Comparison of ENCODE assay signal across 8 cellular contexts in the genomic region with DNA sequence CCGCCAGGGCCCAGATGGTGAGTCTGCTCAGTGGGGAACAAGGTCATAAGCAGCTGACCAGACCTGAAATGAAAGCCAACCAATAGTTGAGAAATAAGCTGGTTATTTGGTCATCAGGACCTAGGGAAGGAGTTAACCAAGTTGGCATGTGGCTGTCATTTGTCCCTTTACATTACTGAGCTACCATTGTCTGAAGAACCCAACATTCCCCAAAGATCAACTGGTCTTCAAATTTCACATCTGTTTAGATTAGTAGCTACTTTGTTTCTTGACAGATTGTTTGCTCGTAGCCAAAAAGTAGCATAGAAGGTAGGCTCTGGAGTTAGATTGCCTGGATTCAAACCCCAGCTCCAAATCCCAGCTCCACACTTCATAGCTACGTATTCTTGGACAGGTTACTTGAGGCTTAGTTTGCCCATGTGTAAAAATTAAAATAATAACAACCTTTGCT. TPM values are rescaled to one million over a fixed set of nuclear protein-coding genes. Genes with fewer than 3 reads are reported as not detected.
DNase-seq lines count a peak whose midpoint lies in the region; ATAC-seq, FAIRE-seq and TF ChIP-seq lines count a peak whose summit lies in the region.

No MANE protein-coding gene starts in this region.

- H3K27me3 ChIP-seq in stomach smooth muscle (ENCODE audit: control insufficient read depth in 1 of 2, insufficient read depth in 2 of 2, low read length in 2 of 2): no peaks in the 10 kb centered on the region

- H3K9me3 ChIP-seq in kidney (ENCODE audit: control insufficient read depth in 1 of 2, low read length in 2 of 2) (no peaks in the 10 kb centered on the region), stomach smooth muscle (ENCODE audit: control insufficient read depth in 2 of 2, low read length in 2 of 2) (no peaks in the 10 kb centered on the region)

- H3K27ac ChIP-seq in kidney (ENCODE audit: low read depth in 2 of 2, low read length in 2 of 2) (peak overlapping the region in 1 of 2 donors; percentile 41), stomach smooth muscle (ENCODE audit: low read length) (peak overlapping the region; percentile 46)

- peak overlapping the region; percentile 89 for H3K4me3 Mint-ChIP-seq in activated CD4-positive, alpha-beta T cell treated with anti-CD3 and anti-CD28 coated beads for 36 hours

- no peak for ATAC-seq in activated CD4-positive, alpha-beta T cell treated with anti-CD3 and anti-CD28 coated beads for 36 hours
- ATAC-seq in activated naive CD4-positive, alpha-beta T cell treated with anti-CD3 and anti-CD28 coated beads, Interleukin-2, amount 50 U/mL, for 72 hours: no peak
- ATAC-seq in HG03457 (IDR thresholded peaks at IDR 0.05; ENCODE audit: unreplicated experiment): no peak

- peaks cover 46% of the 10 kb centered on the region for H3K4me1 Mint-ChIP-seq in activated CD4-positive, alpha-beta T cell treated with anti-CD3 and anti-CD28 coated beads for 36 hours

- TF ChIP-seq POLR2A in erythroblast (IDR thresholded peaks at IDR 0.05; ENCODE audit: low read length): no peak

- no peak for DNase-seq in activated CD4-positive, alpha-beta T cell treated with anti-CD3 and anti-CD28 coated beads for 36 hours
- no peak for DNase-seq in activated CD4-positive, alpha-beta T cell treated with anti-CD3 and anti-CD28 coated beads for 1 hour
- no peak for DNase-seq in activated naive CD4-positive, alpha-beta T cell treated with anti-CD3 and anti-CD28 coated beads, Interleukin-2, amount 50 U/mL, for 72 hours (ENCODE audit: low spot score in 2 of 2)
- DNase-seq in kidney (no peak), erythroblast (lab: John Stamatoyannopoulos, UW) (no peak), HK-2 (ENCODE audit: unreplicated experiment) (no peak)

- no peak for TF ChIP-seq CTCF in kidney (IDR thresholded peaks at IDR 0.05; ENCODE audit: borderline replicate concordance, extremely low read depth, insufficient read depth)

- H3K27ac Mint-ChIP-seq in activated CD4-positive, alpha-beta T cell treated with anti-CD3 and anti-CD28 coated beads for 36 hours: peak overlapping the region; percentile 97
- peak overlapping the region; percentile 34 to 87 for H3K27ac Mint-ChIP-seq in activated naive CD4-positive, alpha-beta T cell treated with anti-CD3 and anti-CD28 coated beads, Interleukin-2, amount 50 U/mL, for 72 hours

- CTCF ChIA-PET in activated CD4-positive, alpha-beta T cell treated with anti-CD3 and anti-CD28 coated beads for 36 hours (lab: Charles Lee): interaction anchor here (0.6 to 15.4 kb wide), 9 partner anchors 8 to 190 kb away, joined by 3 to 658 read pairs (median 5); a partner anchor contains a TSS

- H3K4me3 ChIP-seq in kidney (ENCODE audit: low read length in 2 of 2) (peak overlapping the region in 1 of 2 donors; percentile 64), stomach smooth muscle (ENCODE audit: low read length in 2 of 2) (peak overlapping the region; percentile 54 to 76)

- H3K4me1 ChIP-seq in kidney (ENCODE audit: control insufficient read depth in 1 of 2, insufficient read depth in 1 of 2, low read depth in 1 of 2, low read length in 2 of 2) (peaks cover 7 to 14% of the 10 kb centered on the region in 2 donors), stomach smooth muscle (ENCODE audit: control insufficient read depth, insufficient read depth, low read length) (peaks cover 20% of the 10 kb centered on the region)

- no peak for FAIRE-seq in kidney (lab: Jason Lieb, UNC)

- H3K36me3 ChIP-seq in kidney (ENCODE audit: control insufficient read depth in 1 of 2, insufficient read depth in 2 of 2, low read length in 2 of 2) (peaks cover 5 to 10% of the 10 kb centered on the region in 2 donors), stomach smooth muscle (ENCODE audit: control insufficient read depth in 2 of 2, insufficient read depth in 2 of 2, low read length in 2 of 2) (peaks cover 1 to 8% of the 10 kb centered on the region in 2 donors)

- intact Hi-C loops in activated CD4-positive, alpha-beta T cell treated with anti-CD3 and anti-CD28 coated beads for 36 hours (cut with DNase I, micrococcal nuclease): loop anchor here (5.0 to 10.0 kb wide), 3 partner anchors 284 to 934 kb away; a partner anchor contains a TSS
- intact Hi-C loops in kidney (cut with DNase I): no loop called here

- H3K9ac ChIP-seq in kidney (ENCODE audit: low read length in 2 of 2): peak overlapping the region; percentile 63 to 87
- H3K9ac ChIP-seq in stomach smooth muscle (ENCODE audit: low read length in 2 of 2): peak overlapping the region; percentile 84 to 86

- H3K27me3 Mint-ChIP-seq in activated CD4-positive, alpha-beta T cell treated with anti-CD3 and anti-CD28 coated beads for 36 hours: no peaks in the 10 kb centered on the region

- H3K9me3 Mint-ChIP-seq in activated CD4-positive, alpha-beta T cell treated with anti-CD3 and anti-CD28 coated beads for 36 hours (ENCODE audit: low read depth): no peaks in the 10 kb centered on the region
- H3K9me3 Mint-ChIP-seq in activated naive CD4-positive, alpha-beta T cell treated with anti-CD3 and anti-CD28 coated beads, Interleukin-2, amount 50 U/mL, for 72 hours: no peaks in the 10 kb centered on the region

- POLR2A ChIA-PET in activated CD4-positive, alpha-beta T cell treated with anti-CD3 and anti-CD28 coated beads for 36 hours (lab: Charles Lee): interaction anchor here (0.6 to 2.3 kb wide), 5 partner anchors 10 to 45 kb away, joined by 3 to 10 read pairs (median 6); a partner anchor contains a TSS

- peaks cover 27% of the 10 kb centered on the region for H3K36me3 Mint-ChIP-seq in activated CD4-positive, alpha-beta T cell treated with anti-CD3 and anti-CD28 coated beads for 36 hours (ENCODE audit: low read depth)
- peaks cover 0 to 9% of the 10 kb centered on the region in 2 donors for H3K36me3 Mint-ChIP-seq in activated naive CD4-positive, alpha-beta T cell treated with anti-CD3 and anti-CD28 coated beads, Interleukin-2, amount 50 U/mL, for 72 hours

RNA-seq across cellular contexts. Expression of a gene that starts 1.0 kb away (rescaled TPM):
- total RNA-seq in activated CD4-positive, alpha-beta T cell treated with anti-CD3 and anti-CD28 coated beads for 36 hours: 10 to 100 TPM; 18.1 to 19.0 TPM
- total RNA-seq in activated naive CD4-positive, alpha-beta T cell treated with anti-CD3 and anti-CD28 coated beads, Interleukin-2, amount 50 U/mL, for 72 hours: 10 to 100 TPM; 19.4 to 39.7 TPM
- total RNA-seq in kidney: 20.0 TPM
- polyA plus RNA-seq in kidney (ENCODE audit: insufficient read depth, low read depth, low replicate concordance): 28.2 TPM

RNA-seq across cellular contexts. Expression of a gene that starts 2.0 kb away (rescaled TPM):
- total RNA-seq in activated CD4-positive, alpha-beta T cell treated with anti-CD3 and anti-CD28 coated beads for 36 hours: 1 to 10 TPM; 1.9 to 2.1 TPM
- 1 to 10 TPM; 4.1 to 7.4 TPM for total RNA-seq in activated naive CD4-positive, alpha-beta T cell treated with anti-CD3 and anti-CD28 coated beads, Interleukin-2, amount 50 U/mL, for 72 hours
- 1.2 TPM for total RNA-seq in kidney
- polyA plus RNA-seq in kidney (ENCODE audit: insufficient read depth, low read depth, low replicate concordance): 6.0 TPM

RNA-seq across cellular contexts. Expression of a gene that starts 6.6 kb away (rescaled TPM):
- 100 to 1,000 TPM; 517 to 569 TPM for total RNA-seq in activated CD4-positive, alpha-beta T cell treated with anti-CD3 and anti-CD28 coated beads for 36 hours
- 100 to 1,000 TPM; 569 to 658 TPM for total RNA-seq in activated naive CD4-positive, alpha-beta T cell treated with anti-CD3 and anti-CD28 coated beads, Interleukin-2, amount 50 U/mL, for 72 hours
- total RNA-seq in kidney: 295 TPM
- 183 TPM for polyA plus RNA-seq in kidney (ENCODE audit: insufficient read depth, low read depth, low replicate concordance)

RNA-seq across cellular contexts. Expression of a gene that starts 19.7 kb away (rescaled TPM):
- not detected for total RNA-seq in activated CD4-positive, alpha-beta T cell treated with anti-CD3 and anti-CD28 coated beads for 36 hours
- total RNA-seq in activated naive CD4-positive, alpha-beta T cell treated with anti-CD3 and anti-CD28 coated beads, Interleukin-2, amount 50 U/mL, for 72 hours: not detected
- 3.5 TPM for total RNA-seq in kidney
- 325 TPM for polyA plus RNA-seq in kidney (ENCODE audit: insufficient read depth, low read depth, low replicate concordance)

RNA-seq across cellular contexts. Expression of a gene that starts 23.6 kb away (rescaled TPM):
- total RNA-seq in activated CD4-positive, alpha-beta T cell treated with anti-CD3 and anti-CD28 coated beads for 36 hours: 100 to 1,000 TPM; 396 to 570 TPM
- 1,000 to 10,000 TPM in 1 of 2 donors, 100 to 1,000 TPM in 1; 266 to 1,366 TPM for total RNA-seq in activated naive CD4-positive, alpha-beta T cell treated with anti-CD3 and anti-CD28 coated beads, Interleukin-2, amount 50 U/mL, for 72 hours
- total RNA-seq in kidney: 0.35 TPM
- polyA plus RNA-seq in kidney (ENCODE audit: insufficient read depth, low read depth, low replicate concordance): not detected
